8 cellular contexts compared by ENCODE assay signal in the genomic region with DNA sequence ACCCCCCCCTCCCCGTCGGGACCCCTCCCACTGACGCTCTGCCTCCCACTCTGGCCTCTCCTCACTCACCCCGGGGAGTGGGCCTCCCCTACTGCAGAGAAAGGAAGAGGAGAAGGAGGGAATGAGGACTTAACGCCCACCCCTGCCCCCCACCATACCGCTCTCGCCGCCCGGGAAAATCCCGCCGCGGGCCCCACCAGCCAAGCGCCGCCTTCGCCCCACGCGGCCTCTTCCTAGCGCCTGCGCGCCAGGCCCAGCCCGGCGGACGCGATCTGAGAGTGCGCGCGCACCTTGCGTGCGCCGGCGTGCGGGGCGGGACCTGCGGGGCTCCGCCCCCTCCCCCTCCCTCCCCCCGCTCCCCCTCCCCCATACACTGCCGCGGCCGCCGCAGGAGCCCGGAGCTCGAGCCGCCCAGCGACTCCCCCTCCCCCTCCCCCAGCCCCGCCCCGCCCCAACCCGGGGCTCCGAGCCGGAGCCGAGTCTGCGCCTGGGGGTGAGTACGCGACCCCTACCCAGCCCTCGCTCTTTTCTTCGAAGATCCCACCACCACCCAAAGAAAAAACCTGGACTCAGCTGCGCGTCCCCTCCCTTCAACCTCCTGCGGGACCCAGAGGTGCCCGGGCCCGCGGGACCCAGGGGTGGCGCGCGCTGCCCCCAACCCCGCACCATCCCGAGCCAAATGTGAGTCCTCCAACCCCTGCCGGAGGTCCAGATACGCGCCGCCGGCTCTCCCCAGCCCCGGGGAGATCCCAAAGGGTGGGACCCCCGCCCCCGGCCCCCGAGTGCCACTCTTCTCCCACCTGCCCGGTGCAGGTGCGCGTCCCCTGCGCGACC.
A peak's percentile ranks its signal among the peaks of the same experiment; 100 is the strongest.
DNase-seq lines count a peak whose midpoint lies in the region; ATAC-seq and TF ChIP-seq lines count a peak whose summit lies in the region.

A gene (minus strand): TSS at position 267 of the 834 bp plus-strand sequence. CDS start 10,841 bp downstream, outside the sequence.
A gene (plus strand): TSS at position 369 of the 834 bp plus-strand sequence. CDS start 7,031 bp downstream, outside the sequence.

- peak within 1 kb of the TSS; percentile 85 to 86 for H3K4me3 ChIP-seq in cardiac fibroblast (replicated peaks in 1 of 2; ENCODE audit: low read depth in 2 of 2, low read length in 2 of 2)

- ATAC-seq in HG02970 (IDR thresholded peaks at IDR 0.05; ENCODE audit: low FRiP score, unreplicated experiment), result peak; percentile 77

- TF ChIP-seq CTCF in cardiac fibroblast (IDR thresholded peaks at IDR 0.05; ENCODE audit: low read depth, low read length), result no peak

- DNase-seq in NCI-H187 (lab: John Stamatoyannopoulos, UW), result peak; percentile 69 to 80
- no peak for DNase-seq in NCI-H187 treated with DMSO at 0.1 percent for 48 hours (lab: John Stamatoyannopoulos, UW)
- DNase-seq in NCI-H2196 (lab: John Stamatoyannopoulos, UW; ENCODE audit: unreplicated experiment), result peak; percentile 92
- peak; percentile 75 to 85 (median 80) for DNase-seq in activated CD4-positive, CD25-positive, alpha-beta regulatory T cell (lab: John Stamatoyannopoulos, UW)
- DNase-seq in cardiac fibroblast (ENCODE audit: low read depth in 2 of 2), result peak; percentile 88 to 93
- DNase-seq in iris pigment epithelial cell (ENCODE audit: low read depth), result peak; percentile 86
- DNase-seq in stimulated activated CD4-positive, alpha-beta T cell treated with anti-CD3 and anti-CD28 coated beads, Interleukin-12 subunit alpha, Interleukin-12 subunit beta, amount 100 ng/mL, for 24 hours (ENCODE audit: low read depth in 2 of 2), result peak; percentile 81 to 82
